ENCODE assay signal across 17 cellular contexts in genomic region chr18:59706499-59706898, GRCh38. TPM values are rescaled to one million over a fixed set of nuclear protein-coding genes. Genes with fewer than 3 reads are reported as not detected.
A peak's percentile ranks its signal among the peaks of the same experiment; 100 is the strongest.
DNase-seq lines count a peak whose midpoint lies in the region; ATAC-seq and TF ChIP-seq lines count a peak whose summit lies in the region.
"Had no signal": no experiment of that assay in that cellular context is flagged by ENCODE, and none has a peak within 500 bp of the region (broad histone marks: within the 10 kb centered on the region; RNA-seq: fewer than 3 reads in every experiment).

No MANE protein-coding gene starts in this region.

- no peaks in the 10 kb centered on the region for H3K9me3 Mint-ChIP-seq in stimulated activated naive CD8-positive, alpha-beta T cell treated with anti-CD3 and anti-CD28 coated beads, Interleukin-15, amount 100 ng/mL, for 72 hours
- H3K9me3 Mint-ChIP-seq in WTC11 = no peaks in the 10 kb centered on the region
- no peaks in the 10 kb centered on the region for H3K9me3 Mint-ChIP-seq in stimulated activated memory B cell treated with anti-CD40 and anti-IgM and Interleukin-4, amounts not matched to agents 10 μg/mL and 1 μg/mL and 100 μg/mL, for 72 hours

- TF ChIP-seq CTCF in WTC11 (IDR thresholded peaks at IDR 0.05) = no peak

- no peaks in the 10 kb centered on the region for H3K36me3 Mint-ChIP-seq in WTC11
- no peaks in the 10 kb centered on the region for H3K36me3 Mint-ChIP-seq in stimulated activated memory B cell treated with anti-CD40 and anti-IgM and Interleukin-4, amounts not matched to agents 10 μg/mL and 1 μg/mL and 100 μg/mL, for 72 hours
- H3K36me3 Mint-ChIP-seq: CD14-positive monocyte had no signal

- no peaks in the 10 kb centered on the region for H3K4me1 Mint-ChIP-seq in stimulated activated naive CD8-positive, alpha-beta T cell treated with anti-CD3 and anti-CD28 coated beads, Interleukin-15, amount 100 ng/mL, for 72 hours
- peaks cover 28% of the 10 kb centered on the region for H3K4me1 Mint-ChIP-seq in WTC11
- no peaks in the 10 kb centered on the region for H3K4me1 Mint-ChIP-seq in stimulated activated memory B cell treated with anti-CD40 and anti-IgM and Interleukin-4, amounts not matched to agents 10 μg/mL and 1 μg/mL and 100 μg/mL, for 72 hours
- H3K4me1 Mint-ChIP-seq: B cell, CD14-positive monocyte had no signal

- peak overlapping the region; percentile 6 to 43 for H3K27ac Mint-ChIP-seq in stimulated activated naive CD8-positive, alpha-beta T cell treated with anti-CD3 and anti-CD28 coated beads, Interleukin-15, amount 100 ng/mL, for 72 hours
- no peak overlapping the region; the same call in 1 of the 2 replicates for H3K27ac Mint-ChIP-seq in WTC11
- H3K27ac Mint-ChIP-seq in stimulated activated memory B cell treated with anti-CD40 and anti-IgM and Interleukin-4, amounts not matched to agents 10 μg/mL and 1 μg/mL and 100 μg/mL, for 72 hours = no peak overlapping the region
- H3K27ac Mint-ChIP-seq: B cell, CD14-positive monocyte had no signal

- no peak for DNase-seq in stimulated activated naive CD8-positive, alpha-beta T cell treated with anti-CD3 and anti-CD28 coated beads, Interleukin-15, amount 100 ng/mL, for 72 hours
- no peak for DNase-seq in stimulated activated naive CD8-positive, alpha-beta T cell treated with anti-CD3 and anti-CD28 coated beads, Interleukin-15, Interleukin-2, amounts not matched to agents 100 U/mL and 50 U/mL, for 24 hours
- DNase-seq in WTC11 (ENCODE audit: low spot score) (no peak), kidney tubule cell (ENCODE audit: low spot score) (peak; percentile 17), SIG-M5 treated with dmso at 0.1 percent for 504 hours (lab: John Stamatoyannopoulos, UW; ENCODE audit: unreplicated experiment) (no peak)
- DNase-seq: DMS53, H7, NCI-H1694, NCI-H2081, NCI-H2171, NCI-H345, OCI-M1 had no signal

- no peak overlapping the region for H3K4me3 Mint-ChIP-seq in stimulated activated naive CD8-positive, alpha-beta T cell treated with anti-CD3 and anti-CD28 coated beads, Interleukin-15, amount 100 ng/mL, for 72 hours
- H3K4me3 Mint-ChIP-seq in WTC11 = no peak overlapping the region
- H3K4me3 Mint-ChIP-seq in stimulated activated memory B cell treated with anti-CD40 and anti-IgM and Interleukin-4, amounts not matched to agents 10 μg/mL and 1 μg/mL and 100 μg/mL, for 72 hours = no peak overlapping the region
- H3K4me3 Mint-ChIP-seq: B cell, CD14-positive monocyte had no signal

- no peak for ATAC-seq in stimulated activated naive CD8-positive, alpha-beta T cell treated with anti-CD3 and anti-CD28 coated beads, Interleukin-15, amount 100 ng/mL, for 72 hours
- ATAC-seq in stimulated activated naive CD8-positive, alpha-beta T cell treated with anti-CD3 and anti-CD28 coated beads, Interleukin-15, Interleukin-2, amounts not matched to agents 100 U/mL and 50 U/mL, for 24 hours = no peak
- ATAC-seq in WTC11 (peak; percentile 43), HG03025 (IDR thresholded peaks at IDR 0.05; ENCODE audit: low FRiP score, unreplicated experiment) (no peak)
- ATAC-seq in stimulated activated memory B cell treated with anti-CD40 and anti-IgM and Interleukin-4, amounts not matched to agents 10 μg/mL and 1 μg/mL and 100 μg/mL, for 72 hours = no peak

- POLR2A ChIA-PET in WTC11 (lab: Charles Lee) = interaction anchor here (1.2 kb wide), 1 partner anchor 11 kb away, joined by 3 read pairs; no protein-coding TSS in a partner anchor

- peaks cover 7% of the 10 kb centered on the region for H3K27me3 Mint-ChIP-seq in stimulated activated naive CD8-positive, alpha-beta T cell treated with anti-CD3 and anti-CD28 coated beads, Interleukin-15, amount 100 ng/mL, for 72 hours
- no peaks in the 10 kb centered on the region for H3K27me3 Mint-ChIP-seq in WTC11 (ENCODE audit: low read depth)
- H3K27me3 Mint-ChIP-seq in stimulated activated memory B cell treated with anti-CD40 and anti-IgM and Interleukin-4, amounts not matched to agents 10 μg/mL and 1 μg/mL and 100 μg/mL, for 72 hours = peaks cover 15% of the 10 kb centered on the region

- CTCF ChIA-PET in WTC11 (lab: Charles Lee) = interaction anchor here (7.0 kb wide), 1 partner anchor 9 kb away, joined by 72 read pairs; the partner anchor contains the start of gene CCBE1

TF ChIP-seq in WTC11, 78 proteins besides CTCF, POLR2A, EP300 and RAD21:
- TF ChIP-seq ETV6 (CRISPR knock-in tag; IDR thresholded peaks at IDR 0.05) (no peak), NR3C1 (CRISPR knock-in tag; conservative IDR thresholded peaks at IDR 0.05; ENCODE audit: low read depth) (no peak), TEAD4 (CRISPR knock-in tag; IDR thresholded peaks at IDR 0.05) (no peak), ZNF121 (CRISPR knock-in tag; IDR thresholded peaks at IDR 0.05) (no peak), KAT7 (CRISPR knock-in tag; IDR thresholded peaks at IDR 0.05; ENCODE audit: borderline replicate concordance) (no peak), RELA (CRISPR knock-in tag; IDR thresholded peaks at IDR 0.05; ENCODE audit: borderline replicate concordance) (no peak), ZNF138 (CRISPR knock-in tag; conservative IDR thresholded peaks at IDR 0.05) (no peak), ZNF396 (CRISPR knock-in tag; IDR thresholded peaks at IDR 0.05; ENCODE audit: borderline replicate concordance) (no peak), ELF4 (CRISPR knock-in tag; IDR thresholded peaks at IDR 0.05; ENCODE audit: low read depth) (no peak), FOXJ3 (CRISPR knock-in tag; IDR thresholded peaks at IDR 0.05; ENCODE audit: borderline replicate concordance) (no peak), EMX1 (CRISPR knock-in tag; IDR thresholded peaks at IDR 0.05) (no peak), JUN (CRISPR knock-in tag; IDR thresholded peaks at IDR 0.05) (no peak), ZNF219 (CRISPR knock-in tag; IDR thresholded peaks at IDR 0.05; ENCODE audit: borderline replicate concordance) (no peak)
- TF ChIP-seq, protein P1, sequence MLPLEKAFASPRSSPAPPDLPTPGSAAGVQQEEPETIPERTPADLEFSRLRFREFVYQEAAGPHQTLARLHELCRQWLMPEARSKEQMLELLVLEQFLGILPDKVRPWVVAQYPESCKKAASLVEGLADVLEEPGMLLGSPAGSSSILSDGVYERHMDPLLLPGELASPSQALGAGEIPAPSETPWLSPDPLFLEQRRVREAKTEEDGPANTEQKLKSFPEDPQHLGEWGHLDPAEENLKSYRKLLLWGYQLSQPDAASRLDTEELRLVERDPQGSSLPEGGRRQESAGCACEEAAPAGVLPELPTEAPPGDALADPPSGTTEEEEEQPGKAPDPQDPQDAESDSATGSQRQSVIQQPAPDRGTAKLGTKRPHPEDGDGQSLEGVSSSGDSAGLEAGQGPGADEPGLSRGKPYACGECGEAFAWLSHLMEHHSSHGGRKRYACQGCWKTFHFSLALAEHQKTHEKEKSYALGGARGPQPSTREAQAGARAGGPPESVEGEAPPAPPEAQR (CRISPR knock-in tag; IDR thresholded peaks at IDR 0.05) = no peak
- TF ChIP-seq, protein P2, sequence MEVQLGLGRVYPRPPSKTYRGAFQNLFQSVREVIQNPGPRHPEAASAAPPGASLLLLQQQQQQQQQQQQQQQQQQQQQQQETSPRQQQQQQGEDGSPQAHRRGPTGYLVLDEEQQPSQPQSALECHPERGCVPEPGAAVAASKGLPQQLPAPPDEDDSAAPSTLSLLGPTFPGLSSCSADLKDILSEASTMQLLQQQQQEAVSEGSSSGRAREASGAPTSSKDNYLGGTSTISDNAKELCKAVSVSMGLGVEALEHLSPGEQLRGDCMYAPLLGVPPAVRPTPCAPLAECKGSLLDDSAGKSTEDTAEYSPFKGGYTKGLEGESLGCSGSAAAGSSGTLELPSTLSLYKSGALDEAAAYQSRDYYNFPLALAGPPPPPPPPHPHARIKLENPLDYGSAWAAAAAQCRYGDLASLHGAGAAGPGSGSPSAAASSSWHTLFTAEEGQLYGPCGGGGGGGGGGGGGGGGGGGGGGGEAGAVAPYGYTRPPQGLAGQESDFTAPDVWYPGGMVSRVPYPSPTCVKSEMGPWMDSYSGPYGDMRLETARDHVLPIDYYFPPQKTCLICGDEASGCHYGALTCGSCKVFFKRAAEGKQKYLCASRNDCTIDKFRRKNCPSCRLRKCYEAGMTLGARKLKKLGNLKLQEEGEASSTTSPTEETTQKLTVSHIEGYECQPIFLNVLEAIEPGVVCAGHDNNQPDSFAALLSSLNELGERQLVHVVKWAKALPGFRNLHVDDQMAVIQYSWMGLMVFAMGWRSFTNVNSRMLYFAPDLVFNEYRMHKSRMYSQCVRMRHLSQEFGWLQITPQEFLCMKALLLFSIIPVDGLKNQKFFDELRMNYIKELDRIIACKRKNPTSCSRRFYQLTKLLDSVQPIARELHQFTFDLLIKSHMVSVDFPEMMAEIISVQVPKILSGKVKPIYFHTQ (CRISPR knock-in tag; IDR thresholded peaks at IDR 0.05) = no peak
- TF ChIP-seq, protein P3, sequence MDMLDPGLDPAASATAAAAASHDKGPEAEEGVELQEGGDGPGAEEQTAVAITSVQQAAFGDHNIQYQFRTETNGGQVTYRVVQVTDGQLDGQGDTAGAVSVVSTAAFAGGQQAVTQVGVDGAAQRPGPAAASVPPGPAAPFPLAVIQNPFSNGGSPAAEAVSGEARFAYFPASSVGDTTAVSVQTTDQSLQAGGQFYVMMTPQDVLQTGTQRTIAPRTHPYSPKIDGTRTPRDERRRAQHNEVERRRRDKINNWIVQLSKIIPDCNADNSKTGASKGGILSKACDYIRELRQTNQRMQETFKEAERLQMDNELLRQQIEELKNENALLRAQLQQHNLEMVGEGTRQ (CRISPR knock-in tag; IDR thresholded peaks at IDR 0.05) = no peak

RNA-seq across cellular contexts. Expression of gene CCBE1, which starts 9.3 kb away (rescaled TPM):
- 8.0 to 9.7 TPM (median 9.7 TPM) in 3 replicates for total RNA-seq in WTC11 (2021)
- total RNA-seq: B cell, HT-29 had no signal

Comparison
In these comparisons a context has a peak if more than half of its experiments do, and no peak if none do; other contexts are left out.
1. H3K27ac Mint-ChIP-seq: peak in stimulated activated naive CD8-positive, alpha-beta T cell treated with anti-CD3 and anti-CD28 coated beads, Interleukin-15, amount 100 ng/mL, for 72 hours (2 of 2); none in WTC11 (single experiment) and stimulated activated memory B cell treated with anti-CD40 and anti-IgM and Interleukin-4, amounts not matched to agents 10 μg/mL and 1 μg/mL and 100 μg/mL, for 72 hours (single experiment).